In genomic region chr16:30797670-30798309, GRCh38 we compare ENCODE assay signal across 2 cellular contexts.
TF ChIP-seq lines count a peak whose summit lies in the region.

No MANE protein-coding gene starts in this region.

TF ChIP-seq in HCT116, 20 proteins besides CTCF, POLR2A, EP300 and RAD21 (continued from another document):
- TF ChIP-seq SP1 (IDR thresholded peaks at IDR 0.05; ENCODE audit: low read depth) = no peak
- TF ChIP-seq EZH2 (IDR thresholded peaks at IDR 0.05) = no peak
- no peak for TF ChIP-seq ZFX (IDR thresholded peaks at IDR 0.05)
- no peak for TF ChIP-seq CBX3 (IDR thresholded peaks at IDR 0.05; ENCODE audit: low read depth)
- no peak for TF ChIP-seq POLR2AphosphoS5 (IDR thresholded peaks at IDR 0.05; ENCODE audit: low read depth, low read length)
- no peak for TF ChIP-seq REST (IDR thresholded peaks at IDR 0.05; ENCODE audit: low read depth)
- TF ChIP-seq JUND (IDR thresholded peaks at IDR 0.05) = no peak
- TF ChIP-seq SRF (IDR thresholded peaks at IDR 0.05; ENCODE audit: low read depth) = no peak

TF ChIP-seq in WTC11, 78 proteins besides CTCF, POLR2A, EP300 and RAD21 (continued from another document):
- TF ChIP-seq ZNF416 (CRISPR knock-in tag; IDR thresholded peaks at IDR 0.05) = no peak
- no peak for TF ChIP-seq OVOL2 (CRISPR knock-in tag; IDR thresholded peaks at IDR 0.05; ENCODE audit: borderline replicate concordance)
- TF ChIP-seq TCF7 (CRISPR knock-in tag; IDR thresholded peaks at IDR 0.05; ENCODE audit: low read depth) = no peak
- TF ChIP-seq RELA (CRISPR knock-in tag; IDR thresholded peaks at IDR 0.05; ENCODE audit: borderline replicate concordance) = no peak
- no peak for TF ChIP-seq EMX1 (CRISPR knock-in tag; IDR thresholded peaks at IDR 0.05)
- TF ChIP-seq CDX4 (CRISPR knock-in tag; IDR thresholded peaks at IDR 0.05; ENCODE audit: borderline replicate concordance) = no peak
- TF ChIP-seq IRF1 (CRISPR knock-in tag; IDR thresholded peaks at IDR 0.05) = no peak
- TF ChIP-seq GTF2I (CRISPR knock-in tag; conservative IDR thresholded peaks at IDR 0.05) = no peak
- TF ChIP-seq ZNF121 (CRISPR knock-in tag; IDR thresholded peaks at IDR 0.05) = no peak
- no peak for TF ChIP-seq MLX (CRISPR knock-in tag; IDR thresholded peaks at IDR 0.05)
- no peak for TF ChIP-seq NFE2L1 (CRISPR knock-in tag; IDR thresholded peaks at IDR 0.05)
- no peak for TF ChIP-seq USF2 (CRISPR knock-in tag; IDR thresholded peaks at IDR 0.05)
- TF ChIP-seq ATF2 (CRISPR knock-in tag; IDR thresholded peaks at IDR 0.05; ENCODE audit: borderline replicate concordance, low read depth) = no peak
- TF ChIP-seq GRHL2 (CRISPR knock-in tag; IDR thresholded peaks at IDR 0.05; ENCODE audit: insufficient replicate concordance, severe bottlenecking) = no peak
- TF ChIP-seq ZNF263 (CRISPR knock-in tag; IDR thresholded peaks at IDR 0.05; ENCODE audit: low read depth) = no peak
- TF ChIP-seq MXD4 (CRISPR knock-in tag; IDR thresholded peaks at IDR 0.05; ENCODE audit: borderline replicate concordance) = no peak
- no peak for TF ChIP-seq FOXP4 (CRISPR knock-in tag; IDR thresholded peaks at IDR 0.05)
- no peak for TF ChIP-seq ARID4B (CRISPR knock-in tag; IDR thresholded peaks at IDR 0.05; ENCODE audit: borderline replicate concordance)
